Comparison of ENCODE assay signal across 8 cellular contexts in the genomic region with DNA sequence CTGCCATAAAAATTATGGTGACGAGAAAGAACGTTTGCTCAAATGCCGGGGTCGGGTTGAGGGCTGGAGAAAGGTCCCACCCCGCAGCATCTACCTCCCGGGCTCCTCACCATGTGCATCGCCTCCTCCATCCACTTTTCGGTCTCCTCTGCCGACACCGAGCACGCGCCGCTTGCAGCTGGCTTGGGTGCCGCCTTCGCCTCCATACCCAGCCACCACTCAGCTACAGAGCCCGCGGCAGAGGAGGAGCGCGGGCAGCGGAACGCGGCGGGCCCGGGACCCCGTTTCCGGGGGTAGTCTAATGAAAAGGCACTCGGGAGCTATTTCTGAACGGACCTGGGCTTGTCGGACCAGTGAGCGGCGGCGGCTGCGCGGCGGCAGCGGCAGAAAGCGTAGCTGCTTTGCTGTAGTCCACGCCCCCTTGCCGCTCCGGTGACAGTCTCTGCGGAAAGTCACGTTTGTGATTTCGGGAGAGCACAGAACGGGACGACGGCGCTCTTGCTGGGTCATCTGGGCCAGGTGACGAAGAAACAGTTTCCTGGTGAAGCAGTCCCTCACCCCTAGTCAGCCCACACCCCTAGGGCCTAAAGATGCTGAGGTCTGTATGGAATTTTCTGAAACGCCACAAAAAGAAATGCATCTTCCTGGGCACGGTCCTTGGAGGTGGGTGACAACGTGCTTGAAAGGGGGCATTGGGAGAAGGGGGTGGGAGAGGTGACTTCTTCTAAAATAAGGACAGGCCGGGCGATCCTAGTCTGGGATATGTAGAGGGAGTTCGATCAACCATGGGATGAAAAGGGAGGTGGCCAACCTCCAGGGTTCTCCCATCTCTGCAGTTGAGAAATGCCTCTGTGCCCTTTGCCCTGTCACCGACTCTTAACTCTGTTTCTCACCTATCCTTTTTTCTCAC. TPM values are rescaled to one million over a fixed set of nuclear protein-coding genes. Genes with fewer than 3 reads are reported as not detected.
DNase-seq lines count a peak whose midpoint lies in the region; ATAC-seq and TF ChIP-seq lines count a peak whose summit lies in the region.

TSS of gene ADAT2 (minus strand) at position 243 of the 910 bp plus-strand sequence. CDS start at position 206, 37 bp downstream.
A gene with protein sequence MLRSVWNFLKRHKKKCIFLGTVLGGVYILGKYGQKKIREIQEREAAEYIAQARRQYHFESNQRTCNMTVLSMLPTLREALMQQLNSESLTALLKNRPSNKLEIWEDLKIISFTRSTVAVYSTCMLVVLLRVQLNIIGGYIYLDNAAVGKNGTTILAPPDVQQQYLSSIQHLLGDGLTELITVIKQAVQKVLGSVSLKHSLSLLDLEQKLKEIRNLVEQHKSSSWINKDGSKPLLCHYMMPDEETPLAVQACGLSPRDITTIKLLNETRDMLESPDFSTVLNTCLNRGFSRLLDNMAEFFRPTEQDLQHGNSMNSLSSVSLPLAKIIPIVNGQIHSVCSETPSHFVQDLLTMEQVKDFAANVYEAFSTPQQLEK (plus strand): TSS at position 353 of the 910 bp plus-strand sequence. CDS start 238 bp downstream, at position 591.

- H3K36me3 ChIP-seq in BJ (ENCODE audit: control insufficient read depth, insufficient read depth, low read length) = no peaks in the 10 kb centered on the region

- ATAC-seq in HG03457 (IDR thresholded peaks at IDR 0.05; ENCODE audit: unreplicated experiment) = peak; percentile 92
- ATAC-seq in activated CD4-positive, alpha-beta T cell treated with anti-CD3 and anti-CD28 coated beads for 36 hours = peak; percentile 95

- H3K27ac Mint-ChIP-seq in activated CD4-positive, alpha-beta T cell treated with anti-CD3 and anti-CD28 coated beads for 36 hours = peak within 1 kb of the TSS; percentile 95

- no peaks in the 10 kb centered on the region for H3K9me3 Mint-ChIP-seq in activated CD4-positive, alpha-beta T cell treated with anti-CD3 and anti-CD28 coated beads for 36 hours (ENCODE audit: low read depth)

- POLR2A ChIA-PET in BJ (lab: Charles Lee) = interaction anchor here (0.5 to 0.6 kb wide), 2 partner anchors 207 to 433 kb away, joined by 3 to 10 read pairs; no protein-coding TSS in a partner anchor
- POLR2A ChIA-PET in activated CD4-positive, alpha-beta T cell treated with anti-CD3 and anti-CD28 coated beads for 36 hours (lab: Charles Lee) = interaction anchor here (0.6 to 1.2 kb wide), 9 partner anchors 9 to 1114 kb away, joined by 3 to 4 read pairs (median 3); partner anchors contain the start of gene FUCA2

- H3K27me3 ChIP-seq in BJ (ENCODE audit: control insufficient read depth, insufficient read depth, low read length) = no peaks in the 10 kb centered on the region

- H3K27me3 Mint-ChIP-seq in activated CD4-positive, alpha-beta T cell treated with anti-CD3 and anti-CD28 coated beads for 36 hours = no peaks in the 10 kb centered on the region

- peaks cover 52% of the 10 kb centered on the region for H3K4me1 Mint-ChIP-seq in activated CD4-positive, alpha-beta T cell treated with anti-CD3 and anti-CD28 coated beads for 36 hours

- peaks cover 23% of the 10 kb centered on the region for H3K36me3 Mint-ChIP-seq in activated CD4-positive, alpha-beta T cell treated with anti-CD3 and anti-CD28 coated beads for 36 hours (ENCODE audit: low read depth)

- DNase-seq in BJ (ENCODE audit: low read depth) = peak; percentile 56
- peak; percentile 45 for DNase-seq in GM19240 (ENCODE audit: insufficient read length, low spot score)
- peak; percentile 93 to 95 for DNase-seq in NCI-H524 (lab: John Stamatoyannopoulos, UW)
- DNase-seq in activated CD4-positive, alpha-beta T cell treated with anti-CD3 and anti-CD28 coated beads for 36 hours = peak; percentile 97
- peak; percentile 95 for DNase-seq in choroid plexus epithelial cell (ENCODE audit: low read depth)
- peak; percentile 95 for DNase-seq in kidney glomerular epithelial cell (lab: John Stamatoyannopoulos, UW)
- DNase-seq in stimulated activated CD4-positive, alpha-beta T cell treated with anti-CD3 and anti-CD28 coated beads, Interleukin-15, amount 100 ng/mL, for 48 hours (ENCODE audit: low read depth in 2 of 2) = peak; percentile 91 to 93

- intact Hi-C loops in activated CD4-positive, alpha-beta T cell treated with anti-CD3 and anti-CD28 coated beads for 36 hours (cut with DNase I, micrococcal nuclease) = loop anchor here (1.0 to 10.0 kb wide), 13 partner anchors 61 to 1306 kb away; partner anchors contain the start of genes LTV1 (in 2 of the 2), NMBR (in 2 of the 2), VTA1 (in 2 of the 2) and AIG1 (in 1 of the 2)

- H3K4me3 Mint-ChIP-seq in activated CD4-positive, alpha-beta T cell treated with anti-CD3 and anti-CD28 coated beads for 36 hours = peak within 1 kb of the TSS; percentile 88

- CTCF ChIA-PET in BJ (lab: Yijun Ruan, JAX) = interaction anchor here (1.0 to 1.6 kb wide), 2 partner anchors 63 to 885 kb away, joined by 3 read pairs; no protein-coding TSS in a partner anchor
- CTCF ChIA-PET in activated CD4-positive, alpha-beta T cell treated with anti-CD3 and anti-CD28 coated beads for 36 hours (lab: Charles Lee) = interaction anchor here (1.4 kb wide), 2 partner anchors 489 to 881 kb away, joined by 3 to 4 read pairs; no protein-coding TSS in a partner anchor

- H3K4me3 ChIP-seq in BJ (ENCODE audit: low read depth, low read length) = peak within 1 kb of the TSS; percentile 78
- H3K4me3 ChIP-seq in choroid plexus epithelial cell (ENCODE audit: low read depth, low read length) = peak within 1 kb of the TSS; percentile 86

- no peak for TF ChIP-seq CTCF in BJ (IDR thresholded peaks at IDR 0.05; ENCODE audit: insufficient read depth, low read depth, low read length)
- TF ChIP-seq CTCF in choroid plexus epithelial cell (conservative IDR thresholded peaks at IDR 0.05; ENCODE audit: low read depth, low read length) = no peak

RNA-seq across cellular contexts. Expression of gene ADAT2, which starts in this region (rescaled TPM):
- polyA plus RNA-seq in BJ (2011; rRNA removed) = 1.3 and 2.0 TPM in 2 replicates
- 0.62 and 0.71 TPM in 2 replicates for polyA minus RNA-seq in BJ (2011; rRNA and poly(A)+ RNA removed)
- 10 to 100 TPM; 23.6 to 26.0 TPM for total RNA-seq in activated CD4-positive, alpha-beta T cell treated with anti-CD3 and anti-CD28 coated beads for 36 hours

RNA-seq across cellular contexts. Expression of the second gene that starts in this region (rescaled TPM):
- 19.7 and 31.1 TPM in 2 replicates for polyA plus RNA-seq in BJ (2011; rRNA removed)
- 15.5 and 21.1 TPM in 2 replicates for polyA minus RNA-seq in BJ (2011; rRNA and poly(A)+ RNA removed)
- 10 to 100 TPM; 31.1 to 42.2 TPM for total RNA-seq in activated CD4-positive, alpha-beta T cell treated with anti-CD3 and anti-CD28 coated beads for 36 hours

Comparison
In these comparisons a context has a peak if more than half of its experiments do, and no peak if none do; other contexts are left out.
1. Peak in every context shown above with its lines: DNase-seq, ATAC-seq and H3K4me3 ChIP-seq.
2. DNase-seq: peak in every context shown above with its lines; median percentile 97 in activated CD4-positive, alpha-beta T cell treated with anti-CD3 and anti-CD28 coated beads for 36 hours; 95 in choroid plexus epithelial cell; 95 in kidney glomerular epithelial cell; 94 in NCI-H524; 92 in stimulated activated CD4-positive, alpha-beta T cell treated with anti-CD3 and anti-CD28 coated beads, Interleukin-15, amount 100 ng/mL, for 48 hours; 56 in BJ; 45 in GM19240.